23 cellular contexts compared by ENCODE assay signal in genomic region chr7:114852275-114852674, GRCh38.
DNase-seq lines count a peak whose midpoint lies in the region; ATAC-seq and TF ChIP-seq lines count a peak whose summit lies in the region.
"Had no signal": no experiment of that assay in that cellular context is flagged by ENCODE, and none has a peak within 500 bp of the region (broad histone marks: within the 10 kb centered on the region; RNA-seq: fewer than 3 reads in every experiment).

No MANE protein-coding gene starts in this region.

- no peaks in the 10 kb centered on the region for H3K36me3 Mint-ChIP-seq in activated CD4-positive, alpha-beta T cell treated with anti-CD3 and anti-CD28 coated beads, Interleukin-2, amount 10 ng/mL, durations not matched to agents 24 days and 14 days (ENCODE audit: low read depth)
- H3K36me3 Mint-ChIP-seq in activated CD4-positive, alpha-beta T cell treated with anti-CD3 and anti-CD28 coated beads for 36 hours (ENCODE audit: low read depth) = no peaks in the 10 kb centered on the region
- H3K36me3 Mint-ChIP-seq: CD14-positive monocyte had no signal

- H3K79me2 ChIP-seq in Karpas-422 (ENCODE audit: low read length) = no peaks in the 10 kb centered on the region

- H3K9me2 ChIP-seq in Karpas-422 (replicated peaks; ENCODE audit: insufficient read depth, low read length) = no peaks in the 10 kb centered on the region

- DNase-seq in activated CD4-positive, alpha-beta T cell treated with anti-CD3 and anti-CD28 coated beads, Interleukin-2, amount 10 ng/mL, durations not matched to agents 24 days and 14 days = no peak
- no peak for DNase-seq in activated CD4-positive, alpha-beta T cell treated with anti-CD3 and anti-CD28 coated beads for 36 hours
- DNase-seq in NCI-H69 (lab: John Stamatoyannopoulos, UW) (peak; percentile 70), myocyte (ENCODE audit: low read depth) (peak; percentile 40), amygdala (lab: John Stamatoyannopoulos, UW) (no peak), Karpas-422 (no peak), NCI-H128 (lab: John Stamatoyannopoulos, UW; ENCODE audit: unreplicated experiment) (no peak), GM10266 (ENCODE audit: extremely low spot score) (no peak)
- DNase-seq: DMS53, GDM1, HFFc6, NCI-H1092 treated with DMSO at 0.1 percent for 48 hours, NCI-H146, NCI-H2081, NCI-H748 treated with DMSO at 0.1 percent for 48 hours, SIG-M5 had no signal

- no peak overlapping the region for H3K4me2 ChIP-seq in Karpas-422 (ENCODE audit: low read depth, low read length, poor library complexity, severe bottlenecking)

- peak overlapping the region; percentile 9 for H3K27ac Mint-ChIP-seq in activated CD4-positive, alpha-beta T cell treated with anti-CD3 and anti-CD28 coated beads, Interleukin-2, amount 10 ng/mL, durations not matched to agents 24 days and 14 days
- no peak overlapping the region for H3K27ac Mint-ChIP-seq in activated CD4-positive, alpha-beta T cell treated with anti-CD3 and anti-CD28 coated beads for 36 hours
- H3K27ac Mint-ChIP-seq: B cell, CD14-positive monocyte, HFFc6 had no signal

- H2AFZ ChIP-seq in Karpas-422 (ENCODE audit: low read length) = no peak overlapping the region

- H3K9me3 ChIP-seq in Karpas-422 (ENCODE audit: low read length) = peaks cover 22% of the 10 kb centered on the region

- no peaks in the 10 kb centered on the region for H3K9me3 Mint-ChIP-seq in activated CD4-positive, alpha-beta T cell treated with anti-CD3 and anti-CD28 coated beads, Interleukin-2, amount 10 ng/mL, durations not matched to agents 24 days and 14 days
- no peaks in the 10 kb centered on the region for H3K9me3 Mint-ChIP-seq in activated CD4-positive, alpha-beta T cell treated with anti-CD3 and anti-CD28 coated beads for 36 hours (ENCODE audit: low read depth)
- H3K9me3 Mint-ChIP-seq: CD14-positive monocyte, HFFc6 had no signal

- no peaks in the 10 kb centered on the region for H3K27me3 ChIP-seq in Karpas-422 (ENCODE audit: low read length)

- no peaks in the 10 kb centered on the region for H3K4me1 Mint-ChIP-seq in activated CD4-positive, alpha-beta T cell treated with anti-CD3 and anti-CD28 coated beads, Interleukin-2, amount 10 ng/mL, durations not matched to agents 24 days and 14 days
- H3K4me1 Mint-ChIP-seq in activated CD4-positive, alpha-beta T cell treated with anti-CD3 and anti-CD28 coated beads for 36 hours = peaks cover 7% of the 10 kb centered on the region
- H3K4me1 Mint-ChIP-seq: B cell, CD14-positive monocyte had no signal

- TF ChIP-seq CTCF in GM10266 (IDR thresholded peaks at IDR 0.05; ENCODE audit: control insufficient read depth, insufficient read depth, low read depth, missing control alignments) = no peak

- no peaks in the 10 kb centered on the region for H4K20me1 ChIP-seq in Karpas-422 (ENCODE audit: insufficient read depth, low read depth, low read length)

- no peaks in the 10 kb centered on the region for H3K36me3 ChIP-seq in Karpas-422 (ENCODE audit: insufficient read depth, low read length)

- no peak overlapping the region for H3K4me3 Mint-ChIP-seq in activated CD4-positive, alpha-beta T cell treated with anti-CD3 and anti-CD28 coated beads, Interleukin-2, amount 10 ng/mL, durations not matched to agents 24 days and 14 days
- no peak overlapping the region for H3K4me3 Mint-ChIP-seq in activated CD4-positive, alpha-beta T cell treated with anti-CD3 and anti-CD28 coated beads for 36 hours
- H3K4me3 Mint-ChIP-seq: B cell, CD14-positive monocyte, HFFc6 had no signal

- no peak overlapping the region for H3K9ac ChIP-seq in Karpas-422 (ENCODE audit: low read length)

- no peak for ATAC-seq in activated CD4-positive, alpha-beta T cell treated with anti-CD3 and anti-CD28 coated beads for 36 hours
- ATAC-seq: HepG2, K562, Panc1, SK-N-SH treated with all-trans-retinoic acid at 6 μM for 48 hours had no signal

- H3K27ac ChIP-seq in Karpas-422 (ENCODE audit: low read length) = no peak overlapping the region
- H3K27ac ChIP-seq: 22Rv1 had no signal

- CTCF ChIA-PET in activated CD4-positive, alpha-beta T cell treated with anti-CD3 and anti-CD28 coated beads for 36 hours (lab: Charles Lee) = no interaction called here

- intact Hi-C loops in activated CD4-positive, alpha-beta T cell treated with anti-CD3 and anti-CD28 coated beads, Interleukin-2, amount 10 ng/mL, durations not matched to agents 24 days and 14 days (cut with micrococcal nuclease) = no loop called here
- intact Hi-C loops in activated CD4-positive, alpha-beta T cell treated with anti-CD3 and anti-CD28 coated beads for 36 hours (cut with DNase I, micrococcal nuclease) = no loop called here

- no peaks in the 10 kb centered on the region for H3K27me3 Mint-ChIP-seq in activated CD4-positive, alpha-beta T cell treated with anti-CD3 and anti-CD28 coated beads, Interleukin-2, amount 10 ng/mL, durations not matched to agents 24 days and 14 days
- H3K27me3 Mint-ChIP-seq in activated CD4-positive, alpha-beta T cell treated with anti-CD3 and anti-CD28 coated beads for 36 hours = peaks cover 2% of the 10 kb centered on the region
- H3K27me3 Mint-ChIP-seq: B cell had no signal

- POLR2A ChIA-PET in activated CD4-positive, alpha-beta T cell treated with anti-CD3 and anti-CD28 coated beads for 36 hours (lab: Charles Lee) = no interaction called here

- no peaks in the 10 kb centered on the region for H3K4me1 ChIP-seq in Karpas-422 (ENCODE audit: low read length)

- H3K4me3 ChIP-seq in Karpas-422 (ENCODE audit: low read length) = no peak overlapping the region
- H3K4me3 ChIP-seq: K562 had no signal

Comparison
In these comparisons a context has a peak if more than half of its experiments do, and no peak if none do; other contexts are left out.
1. DNase-seq: peak in NCI-H69 (single experiment) and myocyte (single experiment); none in activated CD4-positive, alpha-beta T cell treated with anti-CD3 and anti-CD28 coated beads, Interleukin-2, amount 10 ng/mL, durations not matched to agents 24 days and 14 days (single experiment), activated CD4-positive, alpha-beta T cell treated with anti-CD3 and anti-CD28 coated beads for 36 hours (single experiment), amygdala (0 of 56), Karpas-422 (single experiment), NCI-H128 (single experiment) and GM10266 (single experiment).